Comparison of ENCODE assay signal across 27 cellular contexts in the genomic region with DNA sequence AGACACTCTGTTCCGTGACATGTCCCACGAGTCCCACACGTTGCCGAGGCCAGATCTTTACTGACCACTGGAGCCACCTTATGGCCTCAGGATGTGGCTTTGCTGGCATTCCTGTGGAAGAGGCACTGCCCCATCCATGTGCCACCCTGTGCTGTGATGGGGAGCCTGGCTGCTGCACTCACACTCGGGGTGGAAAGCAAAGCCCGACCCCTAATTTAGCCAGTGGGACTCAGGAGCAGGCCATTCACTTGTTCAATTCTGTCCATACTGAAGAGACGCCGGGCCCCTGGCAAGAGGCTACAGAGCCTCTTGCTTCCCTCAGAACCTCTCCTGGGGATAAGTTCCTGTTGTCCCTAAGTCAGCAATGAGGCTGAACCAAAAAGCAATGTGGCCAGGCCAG. TPM values are rescaled to one million over a fixed set of nuclear protein-coding genes. Genes with fewer than 3 reads are reported as not detected.
DNase-seq lines count a peak whose midpoint lies in the region; ATAC-seq and TF ChIP-seq lines count a peak whose summit lies in the region.
"Had no signal": no experiment of that assay in that cellular context is flagged by ENCODE, and none has a peak within 500 bp of the region (broad histone marks: within the 10 kb centered on the region; RNA-seq: fewer than 3 reads in every experiment).

No MANE protein-coding gene starts in this region.

- H3K9me3 Mint-ChIP-seq in activated T-cell treated with anti-CD3 and anti-CD28 coated beads, Interleukin-2, amount 50 U/mL, for 24 hours, result peaks cover 9% of the 10 kb centered on the region
- peaks cover 12% of the 10 kb centered on the region for H3K9me3 Mint-ChIP-seq in chondrocyte (ENCODE audit: low read depth)
- H3K9me3 Mint-ChIP-seq: GM23338 had no signal

- H2AFZ ChIP-seq in hepatocyte, result no peak overlapping the region
- H2AFZ ChIP-seq: GM23338, PC-9 had no signal

- intact Hi-C loops in tibial artery (cut with DNase I; ENCODE audit: low total_unique reads), result no loop called here

- H3K27me3 ChIP-seq in tibial artery, result peaks cover 0 to 27% of the 10 kb centered on the region in 2 donors
- peaks cover 25% of the 10 kb centered on the region for H3K27me3 ChIP-seq in hepatocyte

- H3K9me3 ChIP-seq in tibial artery (no peaks in the 10 kb centered on the region), hepatocyte (ENCODE audit: low read depth) (no peaks in the 10 kb centered on the region)
- H3K9me3 ChIP-seq: BE2C had no signal

- H3K27ac ChIP-seq in tibial artery (no peak overlapping the region), hepatocyte (no peak overlapping the region)
- H3K27ac ChIP-seq: PC-9 had no signal

- H3K36me3 ChIP-seq in tibial artery (no peaks in the 10 kb centered on the region), hepatocyte (replicated peaks; ENCODE audit: insufficient read depth, low read depth) (no peaks in the 10 kb centered on the region)
- H3K36me3 ChIP-seq: BE2C had no signal

- no peaks in the 10 kb centered on the region for H4K20me1 ChIP-seq in hepatocyte (ENCODE audit: insufficient read depth, poor library complexity, severe bottlenecking)

- no peaks in the 10 kb centered on the region for H3K79me2 ChIP-seq in hepatocyte

- H3K4me2 ChIP-seq in hepatocyte, result no peak overlapping the region
- H3K4me2 ChIP-seq: GM23338, PC-9 had no signal

- TF ChIP-seq CTCF in chondrocyte (IDR thresholded peaks at IDR 0.05) (no peak), tibial artery (IDR thresholded peaks at IDR 0.05) (no peak), hepatocyte (IDR thresholded peaks at IDR 0.05; ENCODE audit: poor library complexity) (no peak)

- WGBS in hepatocyte (ENCODE audit: low lambda C conversion rate, missing lambda C conversion rate), result 88% methylated on average over 8 of the region's 8 CpGs

- H3K4me3 ChIP-seq in tibial artery (no peak overlapping the region), hepatocyte (no peak overlapping the region)
- H3K4me3 ChIP-seq: GM23338, K562, PC-9 had no signal

- H3K4me1 ChIP-seq in tibial artery (no peaks in the 10 kb centered on the region), hepatocyte (ENCODE audit: insufficient read depth) (no peaks in the 10 kb centered on the region)
- H3K4me1 ChIP-seq: BE2C had no signal

- H3K27me3 Mint-ChIP-seq in activated T-cell treated with anti-CD3 and anti-CD28 coated beads, Interleukin-2, amount 50 U/mL, for 24 hours, result peaks cover 54% of the 10 kb centered on the region
- peaks cover 40% of the 10 kb centered on the region for H3K27me3 Mint-ChIP-seq in chondrocyte (ENCODE audit: low read depth)

- no peaks in the 10 kb centered on the region for H3K9me2 ChIP-seq in hepatocyte (replicated peaks; ENCODE audit: insufficient read depth)

- no peak overlapping the region for H3K4me3 Mint-ChIP-seq in activated T-cell treated with anti-CD3 and anti-CD28 coated beads, Interleukin-2, amount 50 U/mL, for 24 hours
- no peak overlapping the region for H3K4me3 Mint-ChIP-seq in chondrocyte (ENCODE audit: unreplicated experiment)
- H3K4me3 Mint-ChIP-seq: CD14-positive monocyte, GM23338, H9 had no signal

- no peak overlapping the region for H3K27ac Mint-ChIP-seq in activated T-cell treated with anti-CD3 and anti-CD28 coated beads, Interleukin-2, amount 50 U/mL, for 24 hours
- H3K27ac Mint-ChIP-seq in chondrocyte (ENCODE audit: unreplicated experiment), result no peak overlapping the region
- H3K27ac Mint-ChIP-seq: GM23338, H9 had no signal

- H3K4me1 Mint-ChIP-seq in activated T-cell treated with anti-CD3 and anti-CD28 coated beads, Interleukin-2, amount 50 U/mL, for 24 hours (ENCODE audit: low read depth), result peaks cover 7% of the 10 kb centered on the region
- H3K4me1 Mint-ChIP-seq in chondrocyte (ENCODE audit: low read depth), result peaks cover 23% of the 10 kb centered on the region

- ATAC-seq in HG03159 (IDR thresholded peaks at IDR 0.05; ENCODE audit: unreplicated experiment), result no peak
- ATAC-seq: GM23338, K562 had no signal

- DNase-seq in activated T-cell treated with anti-CD3 and anti-CD28 coated beads, Interleukin-2, amount 50 U/mL, for 24 hours, result peak; percentile 11
- DNase-seq in activated T-cell treated with anti-CD3 and anti-CD28 coated beads for 4 hours (no peak), chondrocyte (ENCODE audit: low spot score) (peak; percentile 53), myocyte (ENCODE audit: low read depth) (peak; percentile 49), tibial artery (peak; percentile 10 to 40), hepatocyte (ENCODE audit: low spot score) (no peak)
- DNase-seq in stimulated activated CD8-positive, alpha-beta memory T cell treated with anti-CD3 and anti-CD28 coated beads, Interleukin-4, amount 100 ng/mL, for 48 hours, result no peak
- DNase-seq: 8988T, ACHN, BE2C, Calu3, DMS79 treated with DMSO at 0.1 percent for 48 hours, H9, Kasumi-1, NCI-H1092 treated with DMSO at 0.1 percent for 48 hours, NCI-H1436, NCI-H187, NCI-H2081 treated with DMSO at 0.1 percent for 48 hours, NCI-H2171, NCI-H526, PC-9, RPMI8226, SHP77 had no signal

- H3K36me3 Mint-ChIP-seq in activated T-cell treated with anti-CD3 and anti-CD28 coated beads, Interleukin-2, amount 50 U/mL, for 24 hours (ENCODE audit: low read depth), result no peaks in the 10 kb centered on the region
- H3K36me3 Mint-ChIP-seq in chondrocyte (ENCODE audit: low read depth), result no peaks in the 10 kb centered on the region
- H3K36me3 Mint-ChIP-seq: CD14-positive monocyte had no signal

RNA-seq across cellular contexts. Expression of gene CEP72, which starts 18.6 kb away (rescaled TPM):
- 2.7 to 4.5 TPM (median 3.3 TPM) in 3 replicates for total RNA-seq in chondrocyte
- 2.3 and 2.6 TPM in 2 replicates for total RNA-seq in myocyte
- 1.5 TPM for polyA plus RNA-seq in myocyte (2012)
- total RNA-seq in hepatocyte, result 3.2 and 7.6 TPM in 2 replicates
- polyA plus RNA-seq in hepatocyte, result 4.2 and 4.4 TPM in 2 replicates

Comparison
In these comparisons a context has a peak if more than half of its experiments do, and no peak if none do; other contexts are left out.
1. DNase-seq: peak in activated T-cell treated with anti-CD3 and anti-CD28 coated beads, Interleukin-2, amount 50 U/mL, for 24 hours (single experiment), chondrocyte (single experiment), myocyte (single experiment) and tibial artery (2 of 2); none in activated T-cell treated with anti-CD3 and anti-CD28 coated beads for 4 hours (single experiment), hepatocyte (single experiment) and stimulated activated CD8-positive, alpha-beta memory T cell treated with anti-CD3 and anti-CD28 coated beads, Interleukin-4, amount 100 ng/mL, for 48 hours (single experiment).